Comparison of ENCODE assay signal across 1 cellular context in the genomic region with DNA sequence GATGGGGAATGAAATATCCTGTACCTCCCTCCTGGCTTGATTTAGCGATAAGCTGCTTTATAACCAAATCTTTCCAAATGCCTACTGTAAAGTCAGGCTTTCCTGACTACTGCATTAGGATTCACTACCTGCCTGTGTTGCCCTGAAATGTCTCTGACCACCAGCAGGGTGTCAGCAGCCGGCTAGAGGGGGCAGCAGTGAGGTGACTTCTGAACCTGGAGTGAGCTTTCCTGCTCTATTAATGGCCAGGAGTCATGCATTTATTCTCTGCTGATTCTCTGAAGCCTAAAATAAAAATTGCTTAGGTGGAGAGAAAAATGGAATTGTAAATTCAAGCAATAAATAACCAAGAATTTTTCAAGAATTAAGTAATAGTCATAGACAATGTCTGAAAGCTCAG.
TF ChIP-seq lines count a peak whose summit lies in the region.

No MANE protein-coding gene starts in this region.

TF ChIP-seq in IMR-90, 13 proteins besides CTCF, POLR2A, EP300 and RAD21 (continued from another document):
- TF ChIP-seq, protein P1, sequence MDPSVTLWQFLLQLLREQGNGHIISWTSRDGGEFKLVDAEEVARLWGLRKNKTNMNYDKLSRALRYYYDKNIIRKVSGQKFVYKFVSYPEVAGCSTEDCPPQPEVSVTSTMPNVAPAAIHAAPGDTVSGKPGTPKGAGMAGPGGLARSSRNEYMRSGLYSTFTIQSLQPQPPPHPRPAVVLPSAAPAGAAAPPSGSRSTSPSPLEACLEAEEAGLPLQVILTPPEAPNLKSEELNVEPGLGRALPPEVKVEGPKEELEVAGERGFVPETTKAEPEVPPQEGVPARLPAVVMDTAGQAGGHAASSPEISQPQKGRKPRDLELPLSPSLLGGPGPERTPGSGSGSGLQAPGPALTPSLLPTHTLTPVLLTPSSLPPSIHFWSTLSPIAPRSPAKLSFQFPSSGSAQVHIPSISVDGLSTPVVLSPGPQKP (IDR thresholded peaks at IDR 0.05; ENCODE audit: borderline replicate concordance, low read depth, low read length): no peak
- TF ChIP-seq MXI1 (IDR thresholded peaks at IDR 0.05; ENCODE audit: borderline replicate concordance, low read depth, low read length): no peak
- no peak for TF ChIP-seq RCOR1 (IDR thresholded peaks at IDR 0.05; ENCODE audit: insufficient replicate concordance, low read length)
